8 cellular contexts compared by ENCODE assay signal in the genomic region with DNA sequence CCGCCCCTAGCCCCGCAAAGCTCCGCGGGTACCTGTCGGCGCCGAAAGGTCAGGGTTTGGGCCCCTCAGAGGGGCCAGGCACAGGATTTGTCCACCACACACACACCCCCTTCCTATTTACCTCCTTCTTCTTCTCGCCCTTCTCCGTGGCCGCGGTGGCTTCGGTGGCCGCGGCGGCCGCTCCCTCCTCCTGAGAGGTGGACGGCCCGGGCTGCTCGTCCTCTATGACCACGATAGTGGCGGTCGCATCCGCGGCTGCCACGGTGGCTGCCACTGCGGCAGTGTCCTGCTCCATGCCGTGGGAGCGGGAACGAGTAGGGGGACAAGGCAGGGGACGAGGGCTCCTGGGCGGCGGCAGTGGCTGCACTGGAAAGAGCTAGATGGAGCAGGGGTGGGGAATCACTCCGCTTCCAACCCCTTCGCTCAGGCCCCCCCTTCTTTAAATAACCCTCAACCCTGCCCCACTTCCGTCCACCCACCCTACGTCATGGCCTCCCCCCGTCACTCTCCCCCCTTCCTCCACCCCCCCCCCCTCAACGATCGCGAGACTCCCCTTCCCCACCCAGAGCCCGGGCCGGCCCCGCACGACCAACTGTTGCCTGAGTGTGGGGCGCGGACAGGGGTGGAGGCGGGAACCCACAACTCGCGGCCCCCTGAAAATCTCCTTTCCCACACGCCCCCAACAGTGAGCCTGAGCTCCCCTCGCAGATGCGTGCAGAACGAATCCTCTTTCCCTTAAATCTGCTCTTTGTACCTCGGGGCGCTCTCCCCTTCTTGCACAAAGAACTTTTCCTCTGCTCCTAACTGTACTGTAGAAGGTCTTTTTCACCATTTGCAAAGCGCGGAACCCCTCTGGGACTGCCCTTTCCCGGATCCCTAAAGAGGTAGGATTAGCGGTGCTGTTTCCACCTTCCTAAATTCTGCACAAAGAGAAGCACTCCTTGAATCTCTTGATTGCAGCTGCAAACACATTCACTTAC. TPM values are rescaled to one million over a fixed set of nuclear protein-coding genes. Genes with fewer than 3 reads are reported as not detected.
DNase-seq lines count a peak whose midpoint lies in the region; ATAC-seq and TF ChIP-seq lines count a peak whose summit lies in the region.

A gene with protein sequence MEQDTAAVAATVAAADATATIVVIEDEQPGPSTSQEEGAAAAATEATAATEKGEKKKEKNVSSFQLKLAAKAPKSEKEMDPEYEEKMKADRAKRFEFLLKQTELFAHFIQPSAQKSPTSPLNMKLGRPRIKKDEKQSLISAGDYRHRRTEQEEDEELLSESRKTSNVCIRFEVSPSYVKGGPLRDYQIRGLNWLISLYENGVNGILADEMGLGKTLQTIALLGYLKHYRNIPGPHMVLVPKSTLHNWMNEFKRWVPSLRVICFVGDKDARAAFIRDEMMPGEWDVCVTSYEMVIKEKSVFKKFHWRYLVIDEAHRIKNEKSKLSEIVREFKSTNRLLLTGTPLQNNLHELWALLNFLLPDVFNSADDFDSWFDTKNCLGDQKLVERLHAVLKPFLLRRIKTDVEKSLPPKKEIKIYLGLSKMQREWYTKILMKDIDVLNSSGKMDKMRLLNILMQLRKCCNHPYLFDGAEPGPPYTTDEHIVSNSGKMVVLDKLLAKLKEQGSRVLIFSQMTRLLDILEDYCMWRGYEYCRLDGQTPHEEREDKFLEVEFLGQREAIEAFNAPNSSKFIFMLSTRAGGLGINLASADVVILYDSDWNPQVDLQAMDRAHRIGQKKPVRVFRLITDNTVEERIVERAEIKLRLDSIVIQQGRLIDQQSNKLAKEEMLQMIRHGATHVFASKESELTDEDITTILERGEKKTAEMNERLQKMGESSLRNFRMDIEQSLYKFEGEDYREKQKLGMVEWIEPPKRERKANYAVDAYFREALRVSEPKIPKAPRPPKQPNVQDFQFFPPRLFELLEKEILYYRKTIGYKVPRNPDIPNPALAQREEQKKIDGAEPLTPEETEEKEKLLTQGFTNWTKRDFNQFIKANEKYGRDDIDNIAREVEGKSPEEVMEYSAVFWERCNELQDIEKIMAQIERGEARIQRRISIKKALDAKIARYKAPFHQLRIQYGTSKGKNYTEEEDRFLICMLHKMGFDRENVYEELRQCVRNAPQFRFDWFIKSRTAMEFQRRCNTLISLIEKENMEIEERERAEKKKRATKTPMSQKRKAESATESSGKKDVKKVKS (minus strand): TSS at position 415 of the 980 bp plus-strand sequence. CDS start 120 bp downstream, at position 295.

- no peaks in the 10 kb centered on the region for H3K36me3 ChIP-seq in cardiac muscle cell

- peaks cover 10% of the 10 kb centered on the region for H3K4me1 ChIP-seq in cardiac muscle cell (ENCODE audit: low read depth)

- no peak for ATAC-seq in HG03354 (IDR thresholded peaks at IDR 0.05; ENCODE audit: poor library complexity, severe bottlenecking, unreplicated experiment)
- ATAC-seq in GM19395 (IDR thresholded peaks at IDR 0.05; ENCODE audit: unreplicated experiment) = no peak

- TF ChIP-seq CTCF in cardiac muscle cell (IDR thresholded peaks at IDR 0.05; ENCODE audit: low read depth, low read length) = no peak

- peak within 1 kb of the TSS; percentile 59 for H3K4me3 ChIP-seq in cardiac muscle cell

- DNase-seq in EH (ENCODE audit: low read depth) (peak; percentile 66), NCI-H146 (lab: John Stamatoyannopoulos, UW) (peak; percentile 70), cardiac muscle cell (ENCODE audit: low read depth in 1 of 2, low spot score in 1 of 2) (peak; percentile 66 to 75), nucleus accumbens (lab: John Stamatoyannopoulos, UW) (peak in 45 of 56 donors; percentile 1 to 60 (median 23)), NCI-H2107 (lab: John Stamatoyannopoulos, UW) (no peak)

- no peaks in the 10 kb centered on the region for H3K27me3 ChIP-seq in cardiac muscle cell

- no peaks in the 10 kb centered on the region for H3K9me3 ChIP-seq in cardiac muscle cell (ENCODE audit: low read depth)

- peak within 1 kb of the TSS; percentile 88 for H3K27ac ChIP-seq in angular gyrus (ENCODE audit: low read depth, low read length)
- H3K27ac ChIP-seq in cardiac muscle cell = peak within 1 kb of the TSS; percentile 94

RNA-seq across cellular contexts. Expression of the gene that starts here (rescaled TPM):
- 93.9 and 142 TPM in 2 replicates for total RNA-seq in cardiac muscle cell
- 83.6 and 130 TPM in 2 replicates for polyA plus RNA-seq in cardiac muscle cell
